ENCODE assay signal across 21 cellular contexts in the genomic region with DNA sequence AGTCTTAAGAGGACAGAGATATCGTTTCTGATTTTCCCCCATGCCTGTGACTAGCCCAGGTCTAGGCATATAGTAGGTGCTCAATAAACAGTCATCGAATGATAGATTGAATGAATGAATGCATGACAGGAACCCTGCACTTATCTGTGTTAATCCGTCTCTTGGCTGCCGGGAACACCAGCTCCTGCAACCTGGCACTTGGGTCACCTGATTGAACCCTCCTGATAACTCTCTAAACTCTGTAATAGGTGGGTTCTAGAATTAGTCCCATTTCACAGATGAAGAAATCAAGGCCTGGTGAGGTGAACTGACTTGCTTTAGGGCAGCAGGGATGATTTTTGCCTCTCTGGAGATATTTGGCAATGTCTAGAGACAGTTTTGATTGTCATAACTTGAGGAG. TPM values are rescaled to one million over a fixed set of nuclear protein-coding genes. Genes with fewer than 3 reads are reported as not detected.
DNase-seq lines count a peak whose midpoint lies in the region; ATAC-seq, FAIRE-seq and TF ChIP-seq lines count a peak whose summit lies in the region.
"Had no signal": no experiment of that assay in that cellular context is flagged by ENCODE, and none has a peak within 500 bp of the region (broad histone marks: within the 10 kb centered on the region; RNA-seq: fewer than 3 reads in every experiment).

No MANE protein-coding gene starts in this region.

- H3K4me1 ChIP-seq in A549 (peaks cover 95% of the 10 kb centered on the region), ACC112 (ENCODE audit: control insufficient read depth, insufficient read depth, low read length, unreplicated experiment) (peaks cover 63% of the 10 kb centered on the region), ascending aorta (peaks cover 25 to 68% of the 10 kb centered on the region in 2 donors), osteoblast (ENCODE audit: insufficient read depth, low read length) (peaks cover 69% of the 10 kb centered on the region)
- H3K4me1 ChIP-seq: prostate gland had no signal

- 92% methylated on average over 4 of the region's 4 CpGs for WGBS in A549 (ENCODE audit: missing lambda C conversion rate)

- POLR2A ChIA-PET in A549 (lab: Yijun Ruan, JAX): no interaction called here

- TF ChIP-seq CTCF in A549 (IDR thresholded peaks at IDR 0.05) (no peak), ascending aorta (IDR thresholded peaks at IDR 0.05) (no peak), osteoblast (IDR thresholded peaks at IDR 0.05; ENCODE audit: extremely low read depth, low read depth, low read length) (no peak)

- H3K79me2 ChIP-seq in ACC112 (ENCODE audit: control insufficient read depth, insufficient read depth, low read length, unreplicated experiment) (peaks cover 75% of the 10 kb centered on the region), osteoblast (ENCODE audit: insufficient read depth, low read length) (peaks cover 67% of the 10 kb centered on the region)

- no peak for ATAC-seq in A549
- ATAC-seq: left lung had no signal

- no peak overlapping the region for H2AFZ ChIP-seq in ACC112 (ENCODE audit: low read length, unreplicated experiment)
- H2AFZ ChIP-seq in osteoblast (ENCODE audit: low read length): no peak overlapping the region

- intact Hi-C loops in ascending aorta (cut with DNase I): no loop called here

- H3K27ac ChIP-seq in A549 (peak overlapping the region; percentile 85 to 97; a peak in 4 of 6 replicates), ACC112 (ENCODE audit: low read depth, low read length) (peak overlapping the region; percentile 73), ascending aorta (peak overlapping the region; percentile 76 to 82), osteoblast (ENCODE audit: low read depth, low read length) (peak overlapping the region; percentile 73)
- H3K27ac ChIP-seq: left lung had no signal

- H3K27me3 ChIP-seq in ACC112 (ENCODE audit: insufficient read depth, low read length): no peaks in the 10 kb centered on the region
- H3K27me3 ChIP-seq in ascending aorta: no peaks in the 10 kb centered on the region
- H3K27me3 ChIP-seq in osteoblast (ENCODE audit: insufficient read depth, low read length): no peaks in the 10 kb centered on the region
- H3K27me3 ChIP-seq: left lung, stomach had no signal

- no peak overlapping the region for H3K4me3 ChIP-seq in A549
- no peak overlapping the region for H3K4me3 ChIP-seq in ACC112 (ENCODE audit: low read depth, low read length)
- no peak overlapping the region for H3K4me3 ChIP-seq in ascending aorta
- no peak overlapping the region for H3K4me3 ChIP-seq in osteoblast (ENCODE audit: insufficient read depth, low read length)
- H3K4me3 ChIP-seq: left lung, prostate gland, stomach had no signal

- CTCF ChIA-PET in A549 (lab: Yijun Ruan, JAX): no interaction called here

- TF ChIP-seq POLR2A in A549 (IDR thresholded peaks at IDR 0.05; ENCODE audit: low read length): no peak

- H3K36me3 ChIP-seq in ACC112 (ENCODE audit: insufficient read depth, low read length): peaks cover 3% of the 10 kb centered on the region; the same call in 1 of the 2 replicates
- peaks cover 0 to 3% of the 10 kb centered on the region in 2 donors for H3K36me3 ChIP-seq in ascending aorta
- H3K36me3 ChIP-seq in osteoblast (ENCODE audit: insufficient read depth, low read length): peaks cover 5% of the 10 kb centered on the region
- H3K36me3 ChIP-seq: prostate gland had no signal

- no peak for TF ChIP-seq EP300 in A549 (IDR thresholded peaks at IDR 0.05)

- FAIRE-seq in A549 (lab: Jason Lieb, UNC) (no peak), GM19239 (lab: Jason Lieb, UNC) (no peak)
- FAIRE-seq: D721Med, HTR-8/SVneo had no signal

- H4K20me1 ChIP-seq in osteoblast (ENCODE audit: insufficient read depth, low read length): peaks cover 19% of the 10 kb centered on the region

- DNase-seq in A549 (ENCODE audit: low read depth in 1 of 2, low spot score in 1 of 2): no peak
- no peak for DNase-seq in ascending aorta (ENCODE audit: low spot score in 2 of 2)
- no peak for DNase-seq in osteoblast (ENCODE audit: insufficient read length, low spot score, missing footprints)
- DNase-seq in CD1c-positive myeloid dendritic cell (ENCODE audit: extremely low spot score): no peak
- no peak for DNase-seq in GM19239 (ENCODE audit: insufficient read length, low spot score)
- DNase-seq in SHP77 treated with DMSO at 0.1 percent for 48 hours (lab: John Stamatoyannopoulos, UW): no peak
- DNase-seq: activated CD4-positive, alpha-beta T cell treated with anti-CD3 and anti-CD28 coated beads, Interleukin-2, amount 50 U/mL, for 1 hour; activated effector memory CD4-positive, alpha-beta T cell treated with Interleukin-2 at 50 U/mL for 16 hours; CD4-positive, alpha-beta T cell; dermis blood vessel endothelial cell; HCEC 1CT; left lung; NCI-H1417; NCI-H2081; NCI-H226; NCI-H69; stomach had no signal

- H3K4me2 ChIP-seq in A549: no peak overlapping the region
- H3K4me2 ChIP-seq in osteoblast (ENCODE audit: insufficient read depth, low read length): no peak overlapping the region

- no peak for TF ChIP-seq RAD21 in A549 (conservative IDR thresholded peaks at IDR 0.05 in 1 of 2, IDR thresholded peaks at IDR 0.05 in 1 of 2)

- H3K9me3 ChIP-seq in A549: no peaks in the 10 kb centered on the region
- H3K9me3 ChIP-seq in ascending aorta: no peaks in the 10 kb centered on the region
- H3K9me3 ChIP-seq in osteoblast (ENCODE audit: low read depth, low read length): no peaks in the 10 kb centered on the region
- H3K9me3 ChIP-seq: left lung, prostate gland, stomach had no signal

TF ChIP-seq in A549, 52 proteins besides CTCF, POLR2A, EP300 and RAD21:
- no peak for TF ChIP-seq FOSL2 (IDR thresholded peaks at IDR 0.05)
- no peak for TF ChIP-seq FOSL2 (CRISPR knock-in tag; IDR thresholded peaks at IDR 0.05)
- TF ChIP-seq KDM1A (IDR thresholded peaks at IDR 0.05; ENCODE audit: low read depth): 0 out of 2 replicates have a peak, but pooled peaks have one; percentile 44

RNA-seq across cellular contexts. Expression of gene ABCC1, which starts 43.7 kb away (rescaled TPM):
- polyA plus RNA-seq in A549 (2011; rRNA removed) (56.5 and 108 TPM in 2 replicates), A549 (2017; fragmentation: RNase III; extraction: RNeasy Plus Mini Kit Qiagen cat#74134 plus additional on column Dnase treatment) (86.7 to 93.8 TPM (median 90.7 TPM) in 3 replicates)
- 59.3 and 77.9 TPM in 2 replicates for polyA plus RNA-seq in A549 (2012; cell fraction: cytosol; rRNA removed)
- polyA plus RNA-seq in A549 (2012; cell fraction: nucleus; rRNA removed): 184 and 231 TPM in 2 replicates
- polyA minus RNA-seq in A549 (2011; rRNA and poly(A)+ RNA removed): 359 and 414 TPM in 2 replicates
- total RNA-seq in ascending aorta (144 TPM), osteoblast (33.7 and 37.7 TPM in 2 replicates)
